20 cellular contexts compared by ENCODE assay signal in genomic region chr2:144706671-144707070, GRCh38.
A peak's percentile ranks its signal among the peaks of the same experiment; 100 is the strongest.
DNase-seq lines count a peak whose midpoint lies in the region; ATAC-seq, FAIRE-seq and TF ChIP-seq lines count a peak whose summit lies in the region.
"Had no signal": no experiment of that assay in that cellular context is flagged by ENCODE, and none has a peak within 500 bp of the region (broad histone marks: within the 10 kb centered on the region; RNA-seq: fewer than 3 reads in every experiment).

No MANE protein-coding gene starts in this region.

- in situ Hi-C loops in HAP-1 (cut with MboI; ENCODE audit: low sequenced_read_pairs): no loop called here

- no peaks in the 10 kb centered on the region for H3K9me2 ChIP-seq in Karpas-422 (replicated peaks; ENCODE audit: insufficient read depth, low read length)

- peak overlapping the region in 9 of 11 experiments; percentile 1 to 86 (median 83); a peak in 14 of 22 replicates for H3K9ac ChIP-seq in BLaER1 treated with 17β-estradiol and CSF1 and Interleukin-3, amounts not matched to agents 10 nM and 100 nM
- H3K9ac ChIP-seq in Karpas-422 (ENCODE audit: low read length) (no peak overlapping the region), SK-N-MC (ENCODE audit: insufficient read length) (no peak overlapping the region)

- CTCF ChIA-PET in A549 (lab: Yijun Ruan, JAX): no interaction called here

- H3K4me1 ChIP-seq in A549 (peaks cover 27% of the 10 kb centered on the region), Karpas-422 (ENCODE audit: low read length) (peaks cover 95% of the 10 kb centered on the region), HAP-1 (no peaks in the 10 kb centered on the region)
- peaks cover 86 to 100% (median 95%) of the 10 kb centered on the region in 10 experiments for H3K4me1 ChIP-seq in BLaER1 treated with 17β-estradiol and CSF1 and Interleukin-3, amounts not matched to agents 10 nM and 100 nM
- H3K4me1 ChIP-seq: BE2C had no signal

- WGBS in A549 (ENCODE audit: missing lambda C conversion rate): 95% methylated on average over 4 of the region's 4 CpGs

- no peaks in the 10 kb centered on the region for H3K27me3 ChIP-seq in BLaER1 treated with 17β-estradiol and CSF1 and Interleukin-3, amounts not matched to agents 10 nM and 100 nM
- H3K27me3 ChIP-seq in Karpas-422 (ENCODE audit: low read length) (no peaks in the 10 kb centered on the region), HAP-1 (ENCODE audit: low read depth) (no peaks in the 10 kb centered on the region)
- H3K27me3 ChIP-seq: BE2C had no signal

- TF ChIP-seq CTCF in A549 (IDR thresholded peaks at IDR 0.05): no peak

- POLR2A ChIA-PET in A549 (lab: Yijun Ruan, JAX): no interaction called here

- no peak for FAIRE-seq in A549 (lab: Jason Lieb, UNC)
- FAIRE-seq: G401.6, GM12891, GM19239, H54 had no signal

- no peak overlapping the region for H3K4me3 ChIP-seq in A549
- H3K4me3 ChIP-seq in BLaER1 treated with 17β-estradiol and CSF1 and Interleukin-3, amounts not matched to agents 10 nM and 100 nM: no peak overlapping the region; a peak in 1 of 20 replicates
- H3K4me3 ChIP-seq in Karpas-422 (ENCODE audit: low read length): no peak overlapping the region
- no peak overlapping the region for H3K4me3 ChIP-seq in SK-N-MC
- no peak overlapping the region for H3K4me3 ChIP-seq in HAP-1
- H3K4me3 ChIP-seq: GM23338 had no signal

- no peak overlapping the region for H2AFZ ChIP-seq in Karpas-422 (ENCODE audit: low read length)
- H2AFZ ChIP-seq: GM23338 had no signal

- no peak overlapping the region for H3K4me2 ChIP-seq in A549
- H3K4me2 ChIP-seq in BLaER1 treated with 17β-estradiol and CSF1 and Interleukin-3, amounts not matched to agents 10 nM and 100 nM: peak overlapping the region; percentile 33 to 84 (median 74); a peak in 19 of 22 replicates
- H3K4me2 ChIP-seq in Karpas-422 (ENCODE audit: low read depth, low read length, poor library complexity, severe bottlenecking): no peak overlapping the region
- H3K4me2 ChIP-seq: GM23338 had no signal

- H3K27ac ChIP-seq in A549 (no peak overlapping the region), Karpas-422 (ENCODE audit: low read length) (peak overlapping the region; percentile 100), SK-N-MC (peak overlapping the region; percentile 56; the same call in 1 of the 2 replicates)
- H3K27ac ChIP-seq in BLaER1 treated with 17β-estradiol and CSF1 and Interleukin-3, amounts not matched to agents 10 nM and 100 nM: peak overlapping the region; percentile 88 to 100 (median 98); a peak in 21 of 22 replicates

- H3K9me3 ChIP-seq in A549: no peaks in the 10 kb centered on the region
- peaks cover 4 to 29% (median 15%) of the 10 kb centered on the region in 11 experiments; a peak in 15 of 22 replicates for H3K9me3 ChIP-seq in BLaER1 treated with 17β-estradiol and CSF1 and Interleukin-3, amounts not matched to agents 10 nM and 100 nM (replicated peaks in 1 of 11)
- H3K9me3 ChIP-seq in Karpas-422 (ENCODE audit: low read length): no peaks in the 10 kb centered on the region
- no peaks in the 10 kb centered on the region for H3K9me3 ChIP-seq in SK-N-MC (ENCODE audit: low read depth, low read length)
- no peaks in the 10 kb centered on the region for H3K9me3 ChIP-seq in HAP-1
- H3K9me3 ChIP-seq: BE2C had no signal

- H3K79me2 ChIP-seq in Karpas-422 (ENCODE audit: low read length): no peaks in the 10 kb centered on the region

- peaks cover 0 to 3% (median 0%) of the 10 kb centered on the region in 11 experiments; a peak in 1 of 22 replicates for H3K36me3 ChIP-seq in BLaER1 treated with 17β-estradiol and CSF1 and Interleukin-3, amounts not matched to agents 10 nM and 100 nM
- H3K36me3 ChIP-seq in Karpas-422 (ENCODE audit: insufficient read depth, low read length): no peaks in the 10 kb centered on the region
- no peaks in the 10 kb centered on the region for H3K36me3 ChIP-seq in SK-N-MC (ENCODE audit: insufficient read depth, low read length)
- H3K36me3 ChIP-seq in HAP-1 (replicated peaks): no peaks in the 10 kb centered on the region
- H3K36me3 ChIP-seq: BE2C had no signal

- TF ChIP-seq EP300 in A549 (IDR thresholded peaks at IDR 0.05): no peak

- no peak for TF ChIP-seq POLR2A in A549 (IDR thresholded peaks at IDR 0.05; ENCODE audit: low read length)

- no peak for ATAC-seq in A549
- ATAC-seq: CD8-positive, alpha-beta T cell; GM23338; HCT116 had no signal

- no peak for TF ChIP-seq RAD21 in A549 (conservative IDR thresholded peaks at IDR 0.05 in 1 of 2, IDR thresholded peaks at IDR 0.05 in 1 of 2)

- H4K20me1 ChIP-seq in BLaER1 treated with 17β-estradiol and CSF1 and Interleukin-3, amounts not matched to agents 10 nM and 100 nM: no peaks in the 10 kb centered on the region
- H4K20me1 ChIP-seq in Karpas-422 (ENCODE audit: insufficient read depth, low read depth, low read length): no peaks in the 10 kb centered on the region

- DNase-seq in A549 (ENCODE audit: low read depth in 1 of 2, low spot score in 1 of 2) (no peak), Karpas-422 (no peak), SK-N-MC (ENCODE audit: low read depth, low spot score) (no peak), medulla oblongata (ENCODE audit: extremely low spot score) (no peak), NK-92 (lab: John Stamatoyannopoulos, UW; ENCODE audit: unreplicated experiment) (no peak), HAP-1 (ENCODE audit: low spot score in 2 of 2) (no peak), SIG-M5 treated with dmso at 0.1 percent for 504 hours (lab: John Stamatoyannopoulos, UW; ENCODE audit: unreplicated experiment) (no peak)
- DNase-seq: ACHN; BE2C; Calu3; CD8-positive, alpha-beta T cell; DMS53; HFFc6 had no signal

TF ChIP-seq in A549, 52 proteins besides CTCF, POLR2A, EP300 and RAD21:
- TF ChIP-seq POLR2AphosphoS2 (conservative IDR thresholded peaks at IDR 0.05; ENCODE audit: low read length) (no peak), MAFK (IDR thresholded peaks at IDR 0.05; ENCODE audit: partially characterized antibody) (peak; percentile 31)

Comparison
In these comparisons a context has a peak if more than half of its experiments do, and no peak if none do; other contexts are left out.
1. H3K27ac ChIP-seq: peak in BLaER1 treated with 17β-estradiol and CSF1 and Interleukin-3, amounts not matched to agents 10 nM and 100 nM (11 of 11), Karpas-422 (single experiment) and SK-N-MC (single experiment); none in A549 (0 of 2).
2. H3K4me2 ChIP-seq: peak in BLaER1 treated with 17β-estradiol and CSF1 and Interleukin-3, amounts not matched to agents 10 nM and 100 nM (11 of 11); none in A549 (single experiment) and Karpas-422 (single experiment).
3. H3K9ac ChIP-seq: peak in BLaER1 treated with 17β-estradiol and CSF1 and Interleukin-3, amounts not matched to agents 10 nM and 100 nM (9 of 11); none in Karpas-422 (single experiment) and SK-N-MC (single experiment).